20 cellular contexts compared by ENCODE assay signal in the genomic region with DNA sequence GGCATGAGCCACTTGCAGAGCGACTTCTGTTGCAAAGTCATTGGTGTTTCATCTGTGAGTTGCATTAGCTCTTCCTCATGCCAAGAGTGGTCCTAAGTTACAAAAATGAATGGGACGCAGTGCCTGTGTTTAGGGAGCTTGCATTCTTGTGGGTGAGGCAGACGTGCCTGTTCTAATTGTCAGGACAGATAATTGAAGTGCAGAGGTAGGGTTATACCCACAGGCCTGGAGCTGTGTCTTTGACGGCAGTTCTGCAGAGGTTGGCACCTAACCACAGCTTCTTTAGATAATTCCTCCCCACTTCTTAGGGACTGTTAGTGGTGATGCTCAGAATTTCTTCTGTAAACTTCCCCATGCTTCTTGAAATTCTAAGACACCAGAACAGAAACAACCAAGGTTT.
DNase-seq lines count a peak whose midpoint lies in the region; ATAC-seq and TF ChIP-seq lines count a peak whose summit lies in the region.
"Had no signal": no experiment of that assay in that cellular context is flagged by ENCODE, and none has a peak within 500 bp of the region (broad histone marks: within the 10 kb centered on the region; RNA-seq: fewer than 3 reads in every experiment).

No MANE protein-coding gene starts in this region.

- H3K27ac Mint-ChIP-seq in naive B cell = peak overlapping the region in 5 of 6 donors; percentile 20 to 84 (median 61)
- H3K27ac Mint-ChIP-seq in stimulated activated memory B cell treated with anti-CD40 and anti-IgM and Interleukin-4, amounts not matched to agents 10 μg/mL and 1 μg/mL and 100 μg/mL, for 72 hours = peak overlapping the region; percentile 66
- H3K27ac Mint-ChIP-seq: H9, HFFc6 had no signal

- H3K4me2 ChIP-seq in OCI-LY1 (ENCODE audit: low read length) = peak overlapping the region; percentile 35

- H3K27me3 Mint-ChIP-seq in naive B cell = no peaks in the 10 kb centered on the region
- H3K27me3 Mint-ChIP-seq in stimulated activated memory B cell treated with anti-CD40 and anti-IgM and Interleukin-4, amounts not matched to agents 10 μg/mL and 1 μg/mL and 100 μg/mL, for 72 hours = no peaks in the 10 kb centered on the region
- H3K27me3 Mint-ChIP-seq: CD4-positive, alpha-beta memory T cell had no signal

- H3K36me3 ChIP-seq in OCI-LY1 (ENCODE audit: insufficient read depth, low read length) = peaks cover 57% of the 10 kb centered on the region; the same call in 1 of the 2 replicates
- H3K36me3 ChIP-seq: BE2C had no signal

- H3K9me3 Mint-ChIP-seq in naive B cell = no peaks in the 10 kb centered on the region
- H3K9me3 Mint-ChIP-seq in stimulated activated memory B cell treated with anti-CD40 and anti-IgM and Interleukin-4, amounts not matched to agents 10 μg/mL and 1 μg/mL and 100 μg/mL, for 72 hours = no peaks in the 10 kb centered on the region
- H3K9me3 Mint-ChIP-seq: CD4-positive, alpha-beta memory T cell; H9; HFFc6 had no signal

- no peak overlapping the region for H2AFZ ChIP-seq in OCI-LY1 (ENCODE audit: low read length)
- H2AFZ ChIP-seq: GM23248 had no signal

- intact Hi-C loops in cardiac septum (cut with DNase I) (no loop called here), right cardiac atrium (cut with DNase I) (no loop called here)

- H3K9me2 ChIP-seq in OCI-LY1 (ENCODE audit: low read depth, low read length) = no peaks in the 10 kb centered on the region

- no peaks in the 10 kb centered on the region for H3F3A ChIP-seq in OCI-LY1 (ENCODE audit: insufficient read depth, low read length)

- no peak for TF ChIP-seq CTCF in OCI-LY1 (IDR thresholded peaks at IDR 0.05; ENCODE audit: low read length)

- H3K4me3 ChIP-seq in right cardiac atrium (ENCODE audit: low read length) (no peak overlapping the region), OCI-LY1 (ENCODE audit: low read depth, low read length, poor library complexity, severe bottlenecking) (no peak overlapping the region)
- H3K4me3 ChIP-seq: GM23248 had no signal

- H3K9ac ChIP-seq in OCI-LY1 (ENCODE audit: low read length) = peak overlapping the region; percentile 29
- H3K9ac ChIP-seq: GM23248 had no signal

- no peak for ATAC-seq in right cardiac atrium
- no peak for ATAC-seq in naive B cell (ENCODE audit: low read depth in 2 of 2)
- no peak for ATAC-seq in stimulated activated memory B cell treated with anti-CD40 and anti-IgM and Interleukin-4, amounts not matched to agents 10 μg/mL and 1 μg/mL and 100 μg/mL, for 72 hours
- no peak for ATAC-seq in GM21360 (IDR thresholded peaks at IDR 0.05; ENCODE audit: unreplicated experiment)
- ATAC-seq in stimulated activated naive CD8-positive, alpha-beta T cell treated with anti-CD3 and anti-CD28 coated beads, Interleukin-15, Interleukin-2, amounts not matched to agents 100 U/mL and 50 U/mL, for 24 hours = no peak
- ATAC-seq: HCT116 had no signal

- H3K79me2 ChIP-seq in OCI-LY1 (ENCODE audit: insufficient read depth, low read length) = no peaks in the 10 kb centered on the region

- WGBS in right cardiac atrium = 73% methylated on average over 4 of the region's 4 CpGs

- H3K4me1 ChIP-seq in right cardiac atrium (ENCODE audit: control insufficient read depth, insufficient read depth, low read length) (no peaks in the 10 kb centered on the region), OCI-LY1 (ENCODE audit: insufficient read depth, low read length, severe bottlenecking) (peaks cover 62% of the 10 kb centered on the region)
- H3K4me1 ChIP-seq: BE2C had no signal

- no peak overlapping the region for H3K27ac ChIP-seq in right cardiac atrium (ENCODE audit: low read length)
- H3K27ac ChIP-seq in OCI-LY1 (ENCODE audit: low read depth, low read length, poor library complexity, severe bottlenecking) = peak overlapping the region; percentile 94
- H3K27ac ChIP-seq: 22Rv1, GM23248 had no signal

- H3K4me1 Mint-ChIP-seq in naive B cell = peaks cover 28 to 50% (median 43%) of the 10 kb centered on the region in 3 donors
- H3K4me1 Mint-ChIP-seq in stimulated activated memory B cell treated with anti-CD40 and anti-IgM and Interleukin-4, amounts not matched to agents 10 μg/mL and 1 μg/mL and 100 μg/mL, for 72 hours = peaks cover 31% of the 10 kb centered on the region

- H3K4me3 Mint-ChIP-seq in naive B cell = peak overlapping the region in 2 of 8 donors; percentile 26 to 30
- no peak overlapping the region for H3K4me3 Mint-ChIP-seq in stimulated activated memory B cell treated with anti-CD40 and anti-IgM and Interleukin-4, amounts not matched to agents 10 μg/mL and 1 μg/mL and 100 μg/mL, for 72 hours
- H3K4me3 Mint-ChIP-seq: CD4-positive, alpha-beta memory T cell; H9; HFFc6 had no signal

- H3K9me3 ChIP-seq in right cardiac atrium (ENCODE audit: control insufficient read depth, low read length) (no peaks in the 10 kb centered on the region), OCI-LY1 (ENCODE audit: low read length) (no peaks in the 10 kb centered on the region)
- H3K9me3 ChIP-seq: BE2C had no signal

- H4K20me1 ChIP-seq in OCI-LY1 (ENCODE audit: insufficient read depth, low read length) = no peaks in the 10 kb centered on the region

- H3K36me3 Mint-ChIP-seq in naive B cell = peaks cover 5 to 16% of the 10 kb centered on the region in 2 donors
- H3K36me3 Mint-ChIP-seq in stimulated activated memory B cell treated with anti-CD40 and anti-IgM and Interleukin-4, amounts not matched to agents 10 μg/mL and 1 μg/mL and 100 μg/mL, for 72 hours = peaks cover 38% of the 10 kb centered on the region

- DNase-seq in cardiac septum (ENCODE audit: low spot score) (peak; percentile 17), right cardiac atrium (no peak), naive B cell (no peak)
- DNase-seq in stimulated activated CD4-positive, alpha-beta T cell treated with anti-CD3 and anti-CD28 coated beads, Interleukin-12 subunit alpha, Interleukin-12 subunit beta, amount 100 ng/mL, for 4 hours = no peak
- DNase-seq in stimulated activated naive CD8-positive, alpha-beta T cell treated with anti-CD3 and anti-CD28 coated beads, Interleukin-15, Interleukin-2, amounts not matched to agents 100 U/mL and 50 U/mL, for 24 hours = no peak
- DNase-seq: BE2C; C1 segment of cervical spinal cord; Calu3; CD4-positive, alpha-beta memory T cell; COR-L47; DMS53; DMS79 treated with DMSO at 0.1 percent for 48 hours; GM23248; H9; HFFc6 had no signal

- H3K27me3 ChIP-seq in right cardiac atrium (ENCODE audit: control insufficient read depth, insufficient read depth) (no peaks in the 10 kb centered on the region), OCI-LY1 (ENCODE audit: insufficient read depth, low read length) (no peaks in the 10 kb centered on the region)
- H3K27me3 ChIP-seq: BE2C had no signal
